ENCODE assay signal across 9 cellular contexts in genomic region chr11:65434667-65435179, GRCh38. TPM values are rescaled to one million over a fixed set of nuclear protein-coding genes. Genes with fewer than 3 reads are reported as not detected.
DNase-seq lines count a peak whose midpoint lies in the region; TF ChIP-seq lines count a peak whose summit lies in the region.
"Had no signal": no experiment of that assay in that cellular context is flagged by ENCODE, and none has a peak within 500 bp of the region (broad histone marks: within the 10 kb centered on the region; RNA-seq: fewer than 3 reads in every experiment).

No MANE protein-coding gene starts in this region.

- 93% methylated on average over 4 of the region's 4 CpGs for WGBS in smooth muscle cell (ENCODE audit: low lambda C conversion rate)

- peaks cover 78% of the 10 kb centered on the region for H3K36me3 Mint-ChIP-seq in activated CD4-positive, alpha-beta memory T cell treated with anti-CD3 and anti-CD28 coated beads for 36 hours

- H3K79me2 ChIP-seq in smooth muscle cell (ENCODE audit: low read depth): peaks cover 100% of the 10 kb centered on the region

- H3K9me3 Mint-ChIP-seq in activated CD4-positive, alpha-beta memory T cell treated with anti-CD3 and anti-CD28 coated beads for 36 hours: no peaks in the 10 kb centered on the region

- no peak overlapping the region for H3K4me3 ChIP-seq in smooth muscle cell

- no peaks in the 10 kb centered on the region for H3K4me1 ChIP-seq in smooth muscle cell (ENCODE audit: low read depth)

- peak overlapping the region; percentile 50 for H3K27ac Mint-ChIP-seq in activated CD4-positive, alpha-beta memory T cell treated with anti-CD3 and anti-CD28 coated beads for 36 hours

- no peaks in the 10 kb centered on the region for H3K9me3 ChIP-seq in smooth muscle cell (replicated peaks; ENCODE audit: low read depth)

- H3K27me3 Mint-ChIP-seq in activated CD4-positive, alpha-beta memory T cell treated with anti-CD3 and anti-CD28 coated beads for 36 hours: no peaks in the 10 kb centered on the region

- CTCF ChIA-PET in activated CD4-positive, alpha-beta memory T cell treated with anti-CD3 and anti-CD28 coated beads for 36 hours (lab: Charles Lee): interaction anchor here (1.2 kb wide), 1 partner anchor 34 kb away, joined by 3 read pairs; no protein-coding TSS in a partner anchor

- POLR2A ChIA-PET in activated CD4-positive, alpha-beta memory T cell treated with anti-CD3 and anti-CD28 coated beads for 36 hours (lab: Charles Lee): interaction anchor here (1.2 to 2.9 kb wide), 2 partner anchors 65 to 71 kb away, joined by 11 to 13 read pairs; partner anchors contain the start of gene MALAT1

- no peak overlapping the region for H2AFZ ChIP-seq in smooth muscle cell (ENCODE audit: low read depth)

- H3K4me1 Mint-ChIP-seq in activated CD4-positive, alpha-beta memory T cell treated with anti-CD3 and anti-CD28 coated beads for 36 hours (ENCODE audit: low read depth): peaks cover 89% of the 10 kb centered on the region

- no peak for TF ChIP-seq CTCF in smooth muscle cell (IDR thresholded peaks at IDR 0.05; ENCODE audit: borderline replicate concordance, insufficient read depth, poor library complexity, severe bottlenecking)

- H3K9ac ChIP-seq in smooth muscle cell (ENCODE audit: low read depth): no peak overlapping the region

- peaks cover 99% of the 10 kb centered on the region for H4K20me1 ChIP-seq in smooth muscle cell (ENCODE audit: low read depth)

- H3K36me3 ChIP-seq in smooth muscle cell (ENCODE audit: low read depth): no peaks in the 10 kb centered on the region

- no peak overlapping the region for H3K4me3 Mint-ChIP-seq in activated CD4-positive, alpha-beta memory T cell treated with anti-CD3 and anti-CD28 coated beads for 36 hours

- no peak overlapping the region for H3K4me2 ChIP-seq in smooth muscle cell

- intact Hi-C loops in activated CD4-positive, alpha-beta memory T cell treated with anti-CD3 and anti-CD28 coated beads for 36 hours (cut with micrococcal nuclease): no loop called here

- H3K27ac ChIP-seq in smooth muscle cell (ENCODE audit: low read depth): peak overlapping the region; percentile 100

- peaks cover 83% of the 10 kb centered on the region for H3F3A ChIP-seq in smooth muscle cell (ENCODE audit: low read depth)

- H3K27me3 ChIP-seq in smooth muscle cell (ENCODE audit: low read depth): no peaks in the 10 kb centered on the region

- DNase-seq in NCI-H146 (lab: John Stamatoyannopoulos, UW) (peak; percentile 22), NCI-H146 treated with DMSO at 0.1 percent for 48 hours (lab: John Stamatoyannopoulos, UW; ENCODE audit: unreplicated experiment) (no peak), fibroblast of peridontal ligament (ENCODE audit: extremely low read depth) (peak; percentile 45), smooth muscle cell (lab: John Stamatoyannopoulos, UW; ENCODE audit: unreplicated experiment) (no peak), 8988T (no peak), pons (ENCODE audit: low spot score) (no peak), nucleus accumbens (lab: John Stamatoyannopoulos, UW) (no peak)
- peak; percentile 7 for DNase-seq in activated CD4-positive, alpha-beta memory T cell treated with anti-CD3 and anti-CD28 coated beads for 36 hours
- DNase-seq: cortex of kidney had no signal

RNA-seq across cellular contexts. Expression of gene NEAT1, which starts 12.1 kb away (rescaled TPM):
- total RNA-seq in activated CD4-positive, alpha-beta memory T cell treated with anti-CD3 and anti-CD28 coated beads for 36 hours: 100 to 1,000 TPM; 593 to 683 TPM
- total RNA-seq in smooth muscle cell: 142 and 155 TPM in 2 replicates
- polyA plus RNA-seq in smooth muscle cell: 14.9 and 84.6 TPM in 2 replicates

RNA-seq across cellular contexts. Expression of gene FRMD8, which starts 48.3 kb away (rescaled TPM):
- 10 to 100 TPM; 34.7 to 37.9 TPM for total RNA-seq in activated CD4-positive, alpha-beta memory T cell treated with anti-CD3 and anti-CD28 coated beads for 36 hours
- 16.7 and 19.1 TPM in 2 replicates for total RNA-seq in smooth muscle cell
- 37.8 and 40.8 TPM in 2 replicates for polyA plus RNA-seq in smooth muscle cell

RNA-seq across cellular contexts. Expression of gene SLC25A45, which starts 52.3 kb away (rescaled TPM):
- total RNA-seq in activated CD4-positive, alpha-beta memory T cell treated with anti-CD3 and anti-CD28 coated beads for 36 hours: 10 to 100 TPM; 14.4 to 16.1 TPM
- 0.81 and 2.2 TPM in 2 replicates for total RNA-seq in smooth muscle cell
- 3.4 and 7.7 TPM in 2 replicates for polyA plus RNA-seq in smooth muscle cell

Comparison
In these comparisons a context has a peak if more than half of its experiments do, and no peak if none do; other contexts are left out.
1. DNase-seq: peak in NCI-H146 (single experiment), activated CD4-positive, alpha-beta memory T cell treated with anti-CD3 and anti-CD28 coated beads for 36 hours (single experiment) and fibroblast of peridontal ligament (single experiment); none in NCI-H146 treated with DMSO at 0.1 percent for 48 hours (single experiment), smooth muscle cell (single experiment), 8988T (single experiment), pons (single experiment) and nucleus accumbens (0 of 56).